In genomic region chr21:42406201-42406601, GRCh38 we compare ENCODE assay signal across 14 cellular contexts. TPM values are rescaled to one million over a fixed set of nuclear protein-coding genes. Genes with fewer than 3 reads are reported as not detected.
DNase-seq lines count a peak whose midpoint lies in the region; ATAC-seq, FAIRE-seq and TF ChIP-seq lines count a peak whose summit lies in the region.
"Had no signal": no experiment of that assay in that cellular context is flagged by ENCODE, and none has a peak within 500 bp of the region (broad histone marks: within the 10 kb centered on the region; RNA-seq: fewer than 3 reads in every experiment).

No MANE protein-coding gene starts in this region.

- peaks cover 0 to 6% (median 4%) of the 10 kb centered on the region in 5 donors for H3K9me3 Mint-ChIP-seq in CD8-positive, alpha-beta memory T cell
- H3K9me3 Mint-ChIP-seq in activated naive CD4-positive, alpha-beta T cell treated with anti-CD3 and anti-CD28 coated beads, Interleukin-2, amount 50 U/mL, for 24 hours = peaks cover 5% of the 10 kb centered on the region

- no peaks in the 10 kb centered on the region for H3K27me3 ChIP-seq in CD8-positive, alpha-beta memory T cell (ENCODE audit: insufficient read depth, low read length, poor library complexity, severe bottlenecking)
- H3K27me3 ChIP-seq in small intestine (ENCODE audit: control insufficient read depth in 2 of 2, insufficient read depth in 2 of 2, low read length in 2 of 2) (no peaks in the 10 kb centered on the region), left ventricle myocardium inferior (ENCODE audit: low read depth) (peaks cover 60% of the 10 kb centered on the region)

- peaks cover 76% of the 10 kb centered on the region for H3K4me1 ChIP-seq in CD8-positive, alpha-beta memory T cell (ENCODE audit: insufficient read depth, low read length)
- H3K4me1 ChIP-seq in small intestine (ENCODE audit: control insufficient read depth in 2 of 2, insufficient read depth in 1 of 2, low read depth in 1 of 2, low read length in 1 of 2) (peaks cover 0 to 3% of the 10 kb centered on the region in 2 donors), left ventricle myocardium inferior (no peaks in the 10 kb centered on the region)

- peak overlapping the region; percentile 64 for H3K27ac ChIP-seq in CD8-positive, alpha-beta memory T cell (ENCODE audit: low read depth, low read length)
- H3K27ac ChIP-seq in small intestine (ENCODE audit: low read depth in 1 of 2, low read length in 1 of 2) (peak overlapping the region; percentile 41 to 63), left ventricle myocardium inferior (replicated peaks) (no peak overlapping the region)

- H3K27me3 Mint-ChIP-seq in CD8-positive, alpha-beta memory T cell = no peaks in the 10 kb centered on the region
- no peaks in the 10 kb centered on the region for H3K27me3 Mint-ChIP-seq in activated naive CD4-positive, alpha-beta T cell treated with anti-CD3 and anti-CD28 coated beads, Interleukin-2, amount 50 U/mL, for 24 hours

- H3K4me3 ChIP-seq in CD8-positive, alpha-beta memory T cell (ENCODE audit: low read length) = peak overlapping the region; percentile 86
- H3K4me3 ChIP-seq in small intestine (ENCODE audit: low read depth in 1 of 2, low read length in 2 of 2) = peak overlapping the region in 1 of 2 donors; percentile 38
- H3K4me3 ChIP-seq in left ventricle myocardium inferior = no peak overlapping the region

- peak overlapping the region; percentile 89 to 95 (median 89) for H3K4me3 Mint-ChIP-seq in CD8-positive, alpha-beta memory T cell
- H3K4me3 Mint-ChIP-seq in activated naive CD4-positive, alpha-beta T cell treated with anti-CD3 and anti-CD28 coated beads, Interleukin-2, amount 50 U/mL, for 24 hours = peak overlapping the region; percentile 89

- intact Hi-C loops in left ventricle myocardium inferior (cut with micrococcal nuclease) = no loop called here

- no peaks in the 10 kb centered on the region for H3K9me3 ChIP-seq in CD8-positive, alpha-beta memory T cell (ENCODE audit: low read length)
- no peaks in the 10 kb centered on the region for H3K9me3 ChIP-seq in small intestine (ENCODE audit: control insufficient read depth, low read depth)
- peaks cover 11% of the 10 kb centered on the region for H3K9me3 ChIP-seq in left ventricle myocardium inferior (replicated peaks)

- TF ChIP-seq CTCF in left ventricle myocardium inferior (IDR thresholded peaks at IDR 0.05; ENCODE audit: borderline replicate concordance) = no peak

- peaks cover 18 to 38% (median 20%) of the 10 kb centered on the region in 3 donors for H3K36me3 Mint-ChIP-seq in CD8-positive, alpha-beta memory T cell
- H3K36me3 Mint-ChIP-seq in activated naive CD4-positive, alpha-beta T cell treated with anti-CD3 and anti-CD28 coated beads, Interleukin-2, amount 50 U/mL, for 24 hours = peaks cover 13% of the 10 kb centered on the region

- peak overlapping the region; percentile 83 to 99 (median 96) for H3K27ac Mint-ChIP-seq in CD8-positive, alpha-beta memory T cell
- H3K27ac Mint-ChIP-seq in activated naive CD4-positive, alpha-beta T cell treated with anti-CD3 and anti-CD28 coated beads, Interleukin-2, amount 50 U/mL, for 24 hours = peak overlapping the region; percentile 96

- DNase-seq in CD8-positive, alpha-beta memory T cell = peak in 4 of 5 donors; percentile 36 to 75 (median 65)
- DNase-seq in T-helper 2 cell (peak in 3 of 5 experiments; percentile 22 to 81 (median 61)), small intestine (peak; percentile 42), DMS153 treated with DMSO at 0.1 percent for 48 hours (lab: John Stamatoyannopoulos, UW; ENCODE audit: unreplicated experiment) (no peak), KBM-7 (no peak), left ventricle myocardium inferior (no peak)
- DNase-seq: NCI-H345 had no signal

- WGBS in small intestine, 3 donors = 61 to 76% (median 75%) methylated on average over 10 of the region's 10 CpGs

- FAIRE-seq in small intestine (lab: Jason Lieb, UNC) = no peak
- FAIRE-seq: islet of Langerhans had no signal

- peaks cover 38% of the 10 kb centered on the region for H3K36me3 ChIP-seq in CD8-positive, alpha-beta memory T cell (ENCODE audit: insufficient read depth, low read length)
- H3K36me3 ChIP-seq in small intestine (ENCODE audit: control insufficient read depth in 2 of 2, insufficient read depth in 2 of 2, low read length in 2 of 2) = no peaks in the 10 kb centered on the region
- no peaks in the 10 kb centered on the region for H3K36me3 ChIP-seq in left ventricle myocardium inferior

- in situ Hi-C loops in KBM-7 (cut with MboI; ENCODE audit: low pct_unique_long_range_greater_than_20kb, low sequenced_read_pairs) = no loop called here

- CTCF ChIA-PET in CD8-positive, alpha-beta memory T cell (lab: Charles Lee) = no interaction called here

- ATAC-seq in GM21576 (IDR thresholded peaks at IDR 0.05; ENCODE audit: unreplicated experiment) = no peak

- H3K4me1 Mint-ChIP-seq in CD8-positive, alpha-beta memory T cell = peaks cover 61 to 67% (median 66%) of the 10 kb centered on the region in 3 donors
- H3K4me1 Mint-ChIP-seq in activated naive CD4-positive, alpha-beta T cell treated with anti-CD3 and anti-CD28 coated beads, Interleukin-2, amount 50 U/mL, for 24 hours = peaks cover 67% of the 10 kb centered on the region

- POLR2A ChIA-PET in CD8-positive, alpha-beta memory T cell (lab: Charles Lee) = interaction anchor here (1.0 kb wide), 1 partner anchor 21 kb away, joined by 3 read pairs; no protein-coding TSS in a partner anchor

RNA-seq across cellular contexts. Expression of gene UBASH3A, which starts 2.5 kb away (rescaled TPM):
- total RNA-seq in CD8-positive, alpha-beta memory T cell = 10 to 100 TPM; 36.4 to 38.7 TPM
- 55.1 TPM for polyA plus RNA-seq in CD8-positive, alpha-beta memory T cell
- 1 to 10 TPM in 1 of 3 donors, under 1 TPM in 2; 0.42 to 2.4 (median 0.67) TPM for polyA plus RNA-seq in small intestine
- total RNA-seq in left ventricle myocardium inferior = not detected
- total RNA-seq: H4 had no signal
- polyA plus RNA-seq: BJ, neural cell had no signal

RNA-seq across cellular contexts. Expression of gene TMPRSS3, which starts 10.3 kb away (rescaled TPM):
- 10 to 100 TPM; 19.6 to 20.4 TPM for total RNA-seq in CD8-positive, alpha-beta memory T cell
- polyA plus RNA-seq in CD8-positive, alpha-beta memory T cell = 2.0 TPM
- polyA plus RNA-seq in small intestine = 1 to 10 TPM; 1.1 to 9.2 (median 1.1) TPM
- total RNA-seq in left ventricle myocardium inferior = not detected
- polyA plus RNA-seq: BJ had no signal

RNA-seq across cellular contexts. Expression of gene TFF1, which starts 39.9 kb away (rescaled TPM):
- total RNA-seq in CD8-positive, alpha-beta memory T cell = not detected
- polyA plus RNA-seq in CD8-positive, alpha-beta memory T cell = not detected
- 100 to 1,000 TPM; 130 to 187 (median 144) TPM for polyA plus RNA-seq in small intestine
- total RNA-seq in left ventricle myocardium inferior = not detected
- total RNA-seq: H4, subcutaneous adipose tissue had no signal
- polyA plus RNA-seq: BJ, neural cell had no signal

RNA-seq across cellular contexts. Expression of gene TFF2, which starts 55.4 kb away (rescaled TPM):
- total RNA-seq in CD8-positive, alpha-beta memory T cell = not detected
- polyA plus RNA-seq in CD8-positive, alpha-beta memory T cell = not detected
- polyA plus RNA-seq in small intestine = 1 to 10 TPM in 2 of 3 donors, not detected in 1; 1.4 to 5.0 TPM
- total RNA-seq in left ventricle myocardium inferior = not detected
- total RNA-seq: H4, subcutaneous adipose tissue had no signal
- polyA plus RNA-seq: BJ, neural cell had no signal

Comparison
In these comparisons a context has a peak if more than half of its experiments do, and no peak if none do; other contexts are left out.
1. DNase-seq: peak in CD8-positive, alpha-beta memory T cell (4 of 5), T-helper 2 cell (3 of 5) and small intestine (single experiment); none in DMS153 treated with DMSO at 0.1 percent for 48 hours (single experiment), KBM-7 (single experiment) and left ventricle myocardium inferior (single experiment).
2. RNA of gene UBASH3A, which starts 2.5 kb away (total RNA-seq): 36.4 to 38.7 TPM in CD8-positive, alpha-beta memory T cell; not detected in left ventricle myocardium inferior (single experiment); every median in the first group is over 10 times any median in the second.
3. RNA of gene TMPRSS3, which starts 10.3 kb away (total RNA-seq): 19.6 to 20.4 TPM in CD8-positive, alpha-beta memory T cell; not detected in left ventricle myocardium inferior (single experiment); every median in the first group is over 10 times any median in the second.